ENCODE assay signal across 18 cellular contexts in the genomic region with DNA sequence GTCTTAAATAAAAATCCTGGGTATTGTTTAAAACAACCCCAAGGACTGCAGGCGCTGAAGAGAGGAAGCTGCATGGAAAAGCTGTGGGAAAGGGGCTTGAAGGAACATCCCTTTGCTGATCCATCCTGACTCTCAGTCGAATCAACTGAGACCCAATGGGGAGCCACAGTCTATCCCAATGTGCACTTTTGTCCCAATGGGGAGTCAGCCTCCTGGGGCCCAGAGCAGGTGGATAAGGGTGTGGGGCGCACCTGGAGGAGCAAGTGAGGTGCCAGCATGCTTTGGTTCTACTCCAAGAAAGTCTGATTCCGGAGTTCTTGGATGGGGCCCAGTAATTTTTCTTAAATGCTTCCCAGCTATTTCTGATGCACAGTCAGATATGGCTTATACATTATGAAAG.
DNase-seq lines count a peak whose midpoint lies in the region; ATAC-seq and TF ChIP-seq lines count a peak whose summit lies in the region.
"Had no signal": no experiment of that assay in that cellular context is flagged by ENCODE, and none has a peak within 500 bp of the region (broad histone marks: within the 10 kb centered on the region; RNA-seq: fewer than 3 reads in every experiment).

No MANE protein-coding gene starts in this region.

- H3K36me3 ChIP-seq in BLaER1 treated with 17β-estradiol and CSF1 and Interleukin-3, amounts not matched to agents 10 nM and 100 nM = peaks cover 0 to 5% (median 0%) of the 10 kb centered on the region in 11 experiments; a peak in 1 of 22 replicates
- no peaks in the 10 kb centered on the region for H3K36me3 ChIP-seq in endodermal cell (ENCODE audit: control insufficient read depth, insufficient read depth, low read length)

- H3K4me1 ChIP-seq in BLaER1 treated with 17β-estradiol and CSF1 and Interleukin-3, amounts not matched to agents 10 nM and 100 nM = peaks cover 71 to 100% (median 92%) of the 10 kb centered on the region in 10 experiments
- H3K4me1 ChIP-seq in endodermal cell (ENCODE audit: control insufficient read depth, insufficient read depth, low read length) = peaks cover 8% of the 10 kb centered on the region

- no peaks in the 10 kb centered on the region for H3K27me3 Mint-ChIP-seq in endodermal cell (ENCODE audit: insufficient read depth)

- H3K9ac ChIP-seq in BLaER1 treated with 17β-estradiol and CSF1 and Interleukin-3, amounts not matched to agents 10 nM and 100 nM = no peak overlapping the region
- H3K9ac ChIP-seq in endodermal cell (ENCODE audit: extremely low read depth, low read length, poor library complexity, severe bottlenecking) = no peak overlapping the region
- H3K9ac ChIP-seq: GM23248 had no signal

- ATAC-seq in sciatic nerve (no peak), Right ventricle myocardium inferior (no peak)
- ATAC-seq: GM12878 had no signal

- H3K4me3 Mint-ChIP-seq in endodermal cell = no peak overlapping the region
- H3K4me3 Mint-ChIP-seq: CD14-positive monocyte; CD4-positive, alpha-beta T cell; CD8-positive, alpha-beta memory T cell had no signal

- H3K4me1 Mint-ChIP-seq in endodermal cell = peaks cover 32% of the 10 kb centered on the region

- H3K9me3 ChIP-seq in BLaER1 treated with 17β-estradiol and CSF1 and Interleukin-3, amounts not matched to agents 10 nM and 100 nM (replicated peaks in 1 of 11) = peaks cover 8 to 17% (median 11%) of the 10 kb centered on the region in 11 experiments; a peak in 21 of 22 replicates
- peaks cover 14% of the 10 kb centered on the region for H3K9me3 ChIP-seq in endodermal cell (ENCODE audit: control insufficient read depth, low read length)

- H3K9me3 Mint-ChIP-seq in endodermal cell = peaks cover 14% of the 10 kb centered on the region
- H3K9me3 Mint-ChIP-seq: CD4-positive, alpha-beta T cell had no signal

- 82 to 92% methylated on average over 4 of the region's 4 CpGs for WGBS in endodermal cell (ENCODE audit: insufficient coverage in 1 of 2, insufficient read length in 1 of 2), 2 experiments

- no peak for TF ChIP-seq CTCF in endodermal cell (conservative IDR thresholded peaks at IDR 0.05)

- peaks cover 17% of the 10 kb centered on the region for H3K36me3 Mint-ChIP-seq in endodermal cell (ENCODE audit: low read depth)
- H3K36me3 Mint-ChIP-seq: CD8-positive, alpha-beta memory T cell had no signal

- no peaks in the 10 kb centered on the region for H4K20me1 ChIP-seq in BLaER1 treated with 17β-estradiol and CSF1 and Interleukin-3, amounts not matched to agents 10 nM and 100 nM

- H3K27ac ChIP-seq in BLaER1 treated with 17β-estradiol and CSF1 and Interleukin-3, amounts not matched to agents 10 nM and 100 nM = peak overlapping the region in 6 of 11 experiments; percentile 17 to 93 (median 44); a peak in 4 of 22 replicates
- no peak overlapping the region for H3K27ac ChIP-seq in endodermal cell (ENCODE audit: low read depth, low read length)
- H3K27ac ChIP-seq: GM23248 had no signal

- peak; percentile 40 for DNase-seq in endodermal cell
- DNase-seq in sciatic nerve (ENCODE audit: low spot score) = peak; percentile 7
- DNase-seq in NCI-H524 (lab: John Stamatoyannopoulos, UW) = no peak
- DNase-seq in NCI-H187 (lab: John Stamatoyannopoulos, UW) = no peak
- DNase-seq in Right ventricle myocardium inferior (ENCODE audit: missing footprints) = no peak
- DNase-seq: CD4-positive, alpha-beta T cell; CD8-positive, alpha-beta memory T cell; DMS 273 treated with DMSO at 0.1 percent for 48 hours; DMS79; EL; GDM1; GM23248; H7; HCEC 1CT had no signal

- no peak for TF ChIP-seq EP300 in Ishikawa (IDR thresholded peaks at IDR 0.05; ENCODE audit: borderline replicate concordance)

- H3K4me2 ChIP-seq in BLaER1 treated with 17β-estradiol and CSF1 and Interleukin-3, amounts not matched to agents 10 nM and 100 nM = peak overlapping the region; percentile 15 to 96 (median 83); a peak in 18 of 22 replicates

- no peak for TF ChIP-seq RAD21 in Ishikawa (IDR thresholded peaks at IDR 0.05; ENCODE audit: low read depth)

- H3K4me3 ChIP-seq in BLaER1 treated with 17β-estradiol and CSF1 and Interleukin-3, amounts not matched to agents 10 nM and 100 nM = no peak overlapping the region
- no peak overlapping the region for H3K4me3 ChIP-seq in endodermal cell (ENCODE audit: low read length)
- H3K4me3 ChIP-seq: GM12878, GM23248 had no signal

- peak overlapping the region; percentile 6 for H3K27ac Mint-ChIP-seq in endodermal cell
- H3K27ac Mint-ChIP-seq: CD14-positive monocyte; CD4-positive, alpha-beta T cell; CD8-positive, alpha-beta memory T cell had no signal

- intact Hi-C loops in sciatic nerve (cut with DNase I) (no loop called here), Right ventricle myocardium inferior (cut with DNase I) (no loop called here)

- peaks cover 0 to 23% (median 0%) of the 10 kb centered on the region in 11 experiments; a peak in 4 of 22 replicates for H3K27me3 ChIP-seq in BLaER1 treated with 17β-estradiol and CSF1 and Interleukin-3, amounts not matched to agents 10 nM and 100 nM
- no peaks in the 10 kb centered on the region for H3K27me3 ChIP-seq in endodermal cell (ENCODE audit: control insufficient read depth, insufficient read depth, low read length, poor library complexity, severe bottlenecking)

TF ChIP-seq in Ishikawa, 13 proteins besides CTCF, POLR2A, EP300 and RAD21:
- TF ChIP-seq, protein P1, sequence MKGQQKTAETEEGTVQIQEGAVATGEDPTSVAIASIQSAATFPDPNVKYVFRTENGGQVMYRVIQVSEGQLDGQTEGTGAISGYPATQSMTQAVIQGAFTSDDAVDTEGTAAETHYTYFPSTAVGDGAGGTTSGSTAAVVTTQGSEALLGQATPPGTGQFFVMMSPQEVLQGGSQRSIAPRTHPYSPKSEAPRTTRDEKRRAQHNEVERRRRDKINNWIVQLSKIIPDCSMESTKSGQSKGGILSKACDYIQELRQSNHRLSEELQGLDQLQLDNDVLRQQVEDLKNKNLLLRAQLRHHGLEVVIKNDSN (IDR thresholded peaks at IDR 0.05) = no peak
- TF ChIP-seq TCF12 (IDR thresholded peaks at IDR 0.05; ENCODE audit: low read depth) (peak; percentile 40; the same call in 1 of the 2 replicates), ZBTB7A (IDR thresholded peaks at IDR 0.05; ENCODE audit: low read depth) (no peak), NFIC (IDR thresholded peaks at IDR 0.05) (0 out of 2 replicates have a peak, but pooled peaks have one; percentile 14)
TF ChIP-seq in Ishikawa: peak in this region for 2.

Comparison
In these comparisons a context has a peak if more than half of its experiments do, and no peak if none do; other contexts are left out.
1. DNase-seq: peak in endodermal cell (single experiment) and sciatic nerve (single experiment); none in NCI-H524 (0 of 2), NCI-H187 (0 of 2) and Right ventricle myocardium inferior (single experiment).